In genomic region chr1:7611421-7612010, GRCh38 we compare ENCODE assay signal across 25 cellular contexts.
"Had no signal": no experiment of that assay in that cellular context is flagged by ENCODE, and none has a peak within 500 bp of the region (broad histone marks: within the 10 kb centered on the region; RNA-seq: fewer than 3 reads in every experiment).

No MANE protein-coding gene starts in this region.

- H3K9me3 ChIP-seq: Peyer's patch had no signal

- DNase-seq: activated CD4-positive, alpha-beta T cell treated with anti-CD3 and anti-CD28 coated beads for 1 hour; activated CD4-positive, alpha-beta T cell treated with anti-CD3 and anti-CD28 coated beads, Interleukin-2, amount 10 ng/mL, durations not matched to agents 24 days and 14 days; activated CD4-positive, alpha-beta T cell treated with anti-CD3 and anti-CD28 coated beads, Interleukin-2, amount 50 U/mL, for 48 hours; activated CD8-positive, alpha-beta memory T cell treated with anti-CD3 and anti-CD28 coated beads, Interleukin-2, amount 10 ng/mL, durations not matched to agents 7 days and 5 days; activated effector memory CD4-positive, alpha-beta T cell treated with Interleukin-2 at 50 U/mL for 16 hours; activated naive CD4-positive, alpha-beta T cell; activated T-cell treated with anti-CD3 and anti-CD28 coated beads, Interleukin-2, amount 50 U/mL, for 24 hours; caudate nucleus; MV-4-11; NCI-H1092 treated with DMSO at 0.1 percent for 48 hours; NCI-H1417 treated with DMSO at 0.1 percent for 48 hours; NCI-H1694; NCI-H2029; NCI-H2107; NCI-H345; NCI-H510A; NCI-H526 treated with DMSO at 0.1 percent for 48 hours; NK-92 treated with Interleukin-12 subunit alpha and Interleukin-12 subunit beta, amount 100 ng/mL, for 24 hours; Peyer's patch; SHP77 treated with DMSO at 0.1 percent for 48 hours had no signal

- H3K4me3 ChIP-seq: Peyer's patch had no signal

- H3K36me3 ChIP-seq: Peyer's patch had no signal

- H3K27me3 Mint-ChIP-seq: activated CD4-positive, alpha-beta T cell treated with anti-CD3 and anti-CD28 coated beads, Interleukin-2, amount 10 ng/mL, durations not matched to agents 24 days and 14 days; activated CD8-positive, alpha-beta memory T cell treated with anti-CD3 and anti-CD28 coated beads, Interleukin-2, amount 10 ng/mL, durations not matched to agents 7 days and 5 days had no signal

- ATAC-seq: activated CD8-positive, alpha-beta memory T cell treated with anti-CD3 and anti-CD28 coated beads, Interleukin-2, amount 10 ng/mL, durations not matched to agents 7 days and 5 days had no signal

- H3K36me3 Mint-ChIP-seq: activated CD8-positive, alpha-beta memory T cell treated with anti-CD3 and anti-CD28 coated beads, Interleukin-2, amount 10 ng/mL, durations not matched to agents 7 days and 5 days; activated naive CD4-positive, alpha-beta T cell treated with anti-CD3 and anti-CD28 coated beads, Interleukin-2, amount 50 U/mL, for 24 hours had no signal

- H3K4me3 Mint-ChIP-seq: activated CD4-positive, alpha-beta T cell treated with anti-CD3 and anti-CD28 coated beads, Interleukin-2, amount 10 ng/mL, durations not matched to agents 24 days and 14 days; activated CD8-positive, alpha-beta memory T cell treated with anti-CD3 and anti-CD28 coated beads, Interleukin-2, amount 10 ng/mL, durations not matched to agents 7 days and 5 days; activated naive CD4-positive, alpha-beta T cell treated with anti-CD3 and anti-CD28 coated beads, Interleukin-2, amount 50 U/mL, for 24 hours; activated T-cell treated with anti-CD3 and anti-CD28 coated beads, Interleukin-2, amount 50 U/mL, for 24 hours; activated T-helper 1 cell treated with anti-CD3 and anti-CD28 coated beads, Interleukin-12 subunit alpha, Interleukin-12 subunit beta, Interleukin-2, Interleukin-4 antibody, amounts not matched to agents 30 ng/mL and 10 ng/mL and 1 ng/mL, durations not matched to agents 14 hours and 24 hours and 36 hours; T-helper 1 cell treated with Interleukin-12 subunit alpha and Interleukin-12 subunit beta and Interleukin-4 antibody, amounts not matched to agents 30 μg/mL and 1 μg/mL, for 36 hours had no signal

- H3K27me3 ChIP-seq: Peyer's patch had no signal

- H3K4me1 ChIP-seq: Peyer's patch had no signal

- H3K4me2 ChIP-seq: KMS-11 had no signal

- H3K9me3 Mint-ChIP-seq: activated CD4-positive, alpha-beta T cell treated with anti-CD3 and anti-CD28 coated beads, Interleukin-2, amount 10 ng/mL, durations not matched to agents 24 days and 14 days; activated naive CD4-positive, alpha-beta T cell treated with anti-CD3 and anti-CD28 coated beads, Interleukin-2, amount 50 U/mL, for 24 hours; activated T-cell treated with anti-CD3 and anti-CD28 coated beads, Interleukin-2, amount 50 U/mL, for 24 hours; activated T-helper 1 cell treated with anti-CD3 and anti-CD28 coated beads, Interleukin-12 subunit alpha, Interleukin-12 subunit beta, Interleukin-2, Interleukin-4 antibody, amounts not matched to agents 30 ng/mL and 10 ng/mL and 1 ng/mL, durations not matched to agents 14 hours and 24 hours and 36 hours; T-helper 1 cell treated with Interleukin-12 subunit alpha and Interleukin-12 subunit beta and Interleukin-4 antibody, amounts not matched to agents 30 μg/mL and 1 μg/mL, for 36 hours had no signal

- H3K27ac ChIP-seq: KMS-11, Peyer's patch, RWPE1 had no signal

- H3K4me1 Mint-ChIP-seq: activated CD4-positive, alpha-beta T cell treated with anti-CD3 and anti-CD28 coated beads, Interleukin-2, amount 10 ng/mL, durations not matched to agents 24 days and 14 days; activated CD8-positive, alpha-beta memory T cell treated with anti-CD3 and anti-CD28 coated beads, Interleukin-2, amount 10 ng/mL, durations not matched to agents 7 days and 5 days; activated naive CD4-positive, alpha-beta T cell treated with anti-CD3 and anti-CD28 coated beads, Interleukin-2, amount 50 U/mL, for 24 hours had no signal

- H3K27ac Mint-ChIP-seq: activated CD4-positive, alpha-beta T cell treated with anti-CD3 and anti-CD28 coated beads, Interleukin-2, amount 10 ng/mL, durations not matched to agents 24 days and 14 days; activated CD8-positive, alpha-beta memory T cell treated with anti-CD3 and anti-CD28 coated beads, Interleukin-2, amount 10 ng/mL, durations not matched to agents 7 days and 5 days; activated naive CD4-positive, alpha-beta T cell treated with anti-CD3 and anti-CD28 coated beads, Interleukin-2, amount 50 U/mL, for 24 hours; activated T-cell treated with anti-CD3 and anti-CD28 coated beads, Interleukin-2, amount 50 U/mL, for 24 hours; activated T-helper 1 cell treated with anti-CD3 and anti-CD28 coated beads, Interleukin-12 subunit alpha, Interleukin-12 subunit beta, Interleukin-2, Interleukin-4 antibody, amounts not matched to agents 30 ng/mL and 10 ng/mL and 1 ng/mL, durations not matched to agents 14 hours and 24 hours and 36 hours; T-helper 1 cell treated with Interleukin-12 subunit alpha and Interleukin-12 subunit beta and Interleukin-4 antibody, amounts not matched to agents 30 μg/mL and 1 μg/mL, for 36 hours had no signal

- H3K9ac ChIP-seq: KMS-11 had no signal
